21 cellular contexts compared by ENCODE assay signal in genomic region chr7:98221611-98222532, GRCh38. TPM values are rescaled to one million over a fixed set of nuclear protein-coding genes. Genes with fewer than 3 reads are reported as not detected.
DNase-seq lines count a peak whose midpoint lies in the region; ATAC-seq, FAIRE-seq and TF ChIP-seq lines count a peak whose summit lies in the region.
"Had no signal": no experiment of that assay in that cellular context is flagged by ENCODE, and none has a peak within 500 bp of the region (broad histone marks: within the 10 kb centered on the region; RNA-seq: fewer than 3 reads in every experiment).

No MANE protein-coding gene starts in this region.

- H3K27ac ChIP-seq in kidney (ENCODE audit: low read depth in 2 of 2, low read length in 2 of 2) (no peak overlapping the region), sigmoid colon (no peak overlapping the region)
- H3K27ac ChIP-seq: GM23248, HL-60 had no signal

- H3K4me3 Mint-ChIP-seq in chondrocyte (ENCODE audit: unreplicated experiment) = no peak overlapping the region
- no peak overlapping the region for H3K4me3 Mint-ChIP-seq in activated CD8-positive, alpha-beta T cell treated with anti-CD3 and anti-CD28 coated beads, Interleukin-2, amount 10 ng/mL, durations not matched to agents 7 days and 5 days
- H3K4me3 Mint-ChIP-seq: CD8-positive, alpha-beta T cell had no signal

- no peak for TF ChIP-seq POLR2A in sigmoid colon (IDR thresholded peaks at IDR 0.05)

- H3K36me3 Mint-ChIP-seq in chondrocyte (ENCODE audit: low read depth) = peaks cover 12% of the 10 kb centered on the region
- H3K36me3 Mint-ChIP-seq in activated CD8-positive, alpha-beta T cell treated with anti-CD3 and anti-CD28 coated beads, Interleukin-2, amount 10 ng/mL, durations not matched to agents 7 days and 5 days (ENCODE audit: low read depth) = peaks cover 12% of the 10 kb centered on the region

- ATAC-seq in Right ventricle myocardium inferior (no peak), GM18498 (IDR thresholded peaks at IDR 0.05; ENCODE audit: unreplicated experiment) (no peak)
- ATAC-seq in activated CD8-positive, alpha-beta T cell treated with anti-CD3 and anti-CD28 coated beads, Interleukin-2, amount 10 ng/mL, durations not matched to agents 7 days and 5 days = no peak
- ATAC-seq: CD8-positive, alpha-beta T cell; HCT116 had no signal

- TF ChIP-seq CTCF in chondrocyte (IDR thresholded peaks at IDR 0.05) (no peak), kidney (IDR thresholded peaks at IDR 0.05; ENCODE audit: borderline replicate concordance, extremely low read depth, insufficient read depth) (no peak), sigmoid colon (IDR thresholded peaks at IDR 0.05) (no peak)

- TF ChIP-seq EP300 in sigmoid colon (IDR thresholded peaks at IDR 0.05) = no peak

- no peak overlapping the region for H3K9ac ChIP-seq in kidney (ENCODE audit: low read length in 2 of 2)
- H3K9ac ChIP-seq: GM23248 had no signal

- no peak overlapping the region for H3K27ac Mint-ChIP-seq in chondrocyte (ENCODE audit: unreplicated experiment)
- H3K27ac Mint-ChIP-seq in activated CD8-positive, alpha-beta T cell treated with anti-CD3 and anti-CD28 coated beads, Interleukin-2, amount 10 ng/mL, durations not matched to agents 7 days and 5 days = no peak overlapping the region
- H3K27ac Mint-ChIP-seq: CD8-positive, alpha-beta T cell had no signal

- no peak for FAIRE-seq in kidney (lab: Jason Lieb, UNC)
- FAIRE-seq: D721Med, HTR-8/SVneo had no signal

- WGBS in sigmoid colon, 2 donors = 97% methylated on average over 34 of the region's 34 CpGs

- H3K9me3 Mint-ChIP-seq in chondrocyte (ENCODE audit: low read depth) = peaks cover 6% of the 10 kb centered on the region
- no peaks in the 10 kb centered on the region for H3K9me3 Mint-ChIP-seq in activated CD8-positive, alpha-beta T cell treated with anti-CD3 and anti-CD28 coated beads, Interleukin-2, amount 10 ng/mL, durations not matched to agents 7 days and 5 days (ENCODE audit: insufficient read depth)
- H3K9me3 Mint-ChIP-seq: CD8-positive, alpha-beta T cell had no signal

- no peaks in the 10 kb centered on the region for H3K27me3 Mint-ChIP-seq in chondrocyte (ENCODE audit: low read depth)
- H3K27me3 Mint-ChIP-seq in activated CD8-positive, alpha-beta T cell treated with anti-CD3 and anti-CD28 coated beads, Interleukin-2, amount 10 ng/mL, durations not matched to agents 7 days and 5 days (ENCODE audit: low read depth) = no peaks in the 10 kb centered on the region

- intact Hi-C loops in Right ventricle myocardium inferior (cut with DNase I) (no loop called here), cardiac septum (cut with DNase I) (no loop called here), kidney (cut with DNase I) (no loop called here), sigmoid colon (cut with DNase I) (no loop called here)

- DNase-seq in Right ventricle myocardium inferior (ENCODE audit: missing footprints) = peak; percentile 56
- DNase-seq in cardiac septum (ENCODE audit: low spot score) = no peak
- peak; percentile 91 for DNase-seq in chondrocyte (ENCODE audit: low spot score)
- DNase-seq in kidney = peak; percentile 65
- DNase-seq in sigmoid colon = peak; percentile 60
- DNase-seq in activated CD8-positive, alpha-beta T cell treated with anti-CD3 and anti-CD28 coated beads, Interleukin-2, amount 10 ng/mL, durations not matched to agents 7 days and 5 days = no peak
- no peak for DNase-seq in NOMO-1 treated with dmso at 0.1 percent for 144 hours (lab: John Stamatoyannopoulos, UW; ENCODE audit: unreplicated experiment)
- DNase-seq: 8988T; CD8-positive, alpha-beta T cell; DMS79; GM23248; NCI-H187 treated with DMSO at 0.1 percent for 48 hours; NCI-H446 treated with DMSO at 0.1 percent for 48 hours; RPMI8226 had no signal

- H3K27me3 ChIP-seq in sigmoid colon = no peaks in the 10 kb centered on the region

- CTCF ChIA-PET in activated CD8-positive, alpha-beta T cell treated with anti-CD3 and anti-CD28 coated beads, Interleukin-2, amount 10 ng/mL, durations not matched to agents 7 days and 5 days (lab: Charles Lee) = no interaction called here

- POLR2A ChIA-PET in activated CD8-positive, alpha-beta T cell treated with anti-CD3 and anti-CD28 coated beads, Interleukin-2, amount 10 ng/mL, durations not matched to agents 7 days and 5 days (lab: Charles Lee) = interaction anchor here (0.7 kb wide), 1 partner anchor 13 kb away, joined by 3 read pairs; no protein-coding TSS in a partner anchor

- peaks cover 15% of the 10 kb centered on the region for H3K4me1 Mint-ChIP-seq in chondrocyte (ENCODE audit: low read depth)
- peaks cover 9% of the 10 kb centered on the region for H3K4me1 Mint-ChIP-seq in activated CD8-positive, alpha-beta T cell treated with anti-CD3 and anti-CD28 coated beads, Interleukin-2, amount 10 ng/mL, durations not matched to agents 7 days and 5 days (ENCODE audit: low read depth)

- peaks cover 0 to 2% of the 10 kb centered on the region in 2 donors for H3K36me3 ChIP-seq in kidney (ENCODE audit: control insufficient read depth in 1 of 2, insufficient read depth in 2 of 2, low read length in 2 of 2)
- peaks cover 0 to 67% (median 8%) of the 10 kb centered on the region in 4 donors for H3K36me3 ChIP-seq in sigmoid colon

- H3K4me3 ChIP-seq in kidney (ENCODE audit: low read length in 2 of 2) = no peak overlapping the region
- no peak overlapping the region for H3K4me3 ChIP-seq in sigmoid colon
- H3K4me3 ChIP-seq: GM23248 had no signal

- H3K9me3 ChIP-seq in kidney (ENCODE audit: control insufficient read depth in 1 of 2, low read length in 2 of 2) (no peaks in the 10 kb centered on the region), sigmoid colon (no peaks in the 10 kb centered on the region)

- H3K4me1 ChIP-seq in kidney (ENCODE audit: control insufficient read depth in 1 of 2, insufficient read depth in 1 of 2, low read depth in 1 of 2, low read length in 2 of 2) = no peaks in the 10 kb centered on the region
- no peaks in the 10 kb centered on the region for H3K4me1 ChIP-seq in sigmoid colon

RNA-seq across cellular contexts. Expression of gene BHLHA15, which starts 10.6 kb away (rescaled TPM):
- not detected for total RNA-seq in Right ventricle myocardium inferior
- total RNA-seq in cardiac septum = not detected
- total RNA-seq in chondrocyte = 0.32 to 1.2 TPM in 2 of 3 replicates, not detected in the other
- 3.1 TPM for total RNA-seq in kidney
- not detected for polyA plus RNA-seq in kidney (ENCODE audit: insufficient read depth, low read depth, low replicate concordance)
- not detected for total RNA-seq in sigmoid colon
- polyA plus RNA-seq in sigmoid colon = 1 to 10 TPM in 2 of 3 donors, not detected in 1; 1.2 to 1.4 TPM
- not detected for total RNA-seq in activated CD8-positive, alpha-beta T cell treated with anti-CD3 and anti-CD28 coated beads, Interleukin-2, amount 10 ng/mL, durations not matched to agents 7 days and 5 days
- total RNA-seq: CD8-positive, alpha-beta T cell; GM23248; LHCN-M2 had no signal
- polyA plus RNA-seq: BJ, GM23248 had no signal

RNA-seq across cellular contexts. Expression of gene TECPR1, which starts 30.2 kb away (rescaled TPM):
- total RNA-seq in Right ventricle myocardium inferior (20.9 TPM), cardiac septum (16.6 TPM), chondrocyte (27.3 to 33.8 TPM (median 32.0 TPM) in 3 replicates), kidney (39.5 TPM), sigmoid colon (10 to 100 TPM in 3 of 4 donors, 1 to 10 TPM in 1; 7.7 to 38.2 (median 18.2) TPM)
- polyA plus RNA-seq in kidney (ENCODE audit: insufficient read depth, low read depth, low replicate concordance) (5.1 TPM), sigmoid colon (10 to 100 TPM; 10.2 to 32.5 (median 12.6) TPM)
- total RNA-seq in activated CD8-positive, alpha-beta T cell treated with anti-CD3 and anti-CD28 coated beads, Interleukin-2, amount 10 ng/mL, durations not matched to agents 7 days and 5 days = 10 to 100 TPM; 49.3 to 55.9 TPM

RNA-seq across cellular contexts. Expression of gene BRI3, which starts 59.6 kb away (rescaled TPM):
- total RNA-seq in Right ventricle myocardium inferior (240 TPM), cardiac septum (162 TPM), chondrocyte (264 to 370 TPM (median 359 TPM) in 3 replicates), kidney (192 TPM), sigmoid colon (10 to 100 TPM; 44.9 to 61.8 (median 48.4) TPM)
- polyA plus RNA-seq in kidney (ENCODE audit: insufficient read depth, low read depth, low replicate concordance) (240 TPM), sigmoid colon (100 to 1,000 TPM; 150 to 344 (median 339) TPM)
- total RNA-seq in activated CD8-positive, alpha-beta T cell treated with anti-CD3 and anti-CD28 coated beads, Interleukin-2, amount 10 ng/mL, durations not matched to agents 7 days and 5 days = 10 to 100 TPM; 35.0 to 35.5 TPM

Comparison
In these comparisons a context has a peak if more than half of its experiments do, and no peak if none do; other contexts are left out.
1. DNase-seq: peak in Right ventricle myocardium inferior (single experiment), chondrocyte (single experiment), kidney (single experiment) and sigmoid colon (single experiment); none in cardiac septum (single experiment), activated CD8-positive, alpha-beta T cell treated with anti-CD3 and anti-CD28 coated beads, Interleukin-2, amount 10 ng/mL, durations not matched to agents 7 days and 5 days (single experiment) and NOMO-1 treated with dmso at 0.1 percent for 144 hours (single experiment).